8 cellular contexts compared by ENCODE assay signal in the genomic region with DNA sequence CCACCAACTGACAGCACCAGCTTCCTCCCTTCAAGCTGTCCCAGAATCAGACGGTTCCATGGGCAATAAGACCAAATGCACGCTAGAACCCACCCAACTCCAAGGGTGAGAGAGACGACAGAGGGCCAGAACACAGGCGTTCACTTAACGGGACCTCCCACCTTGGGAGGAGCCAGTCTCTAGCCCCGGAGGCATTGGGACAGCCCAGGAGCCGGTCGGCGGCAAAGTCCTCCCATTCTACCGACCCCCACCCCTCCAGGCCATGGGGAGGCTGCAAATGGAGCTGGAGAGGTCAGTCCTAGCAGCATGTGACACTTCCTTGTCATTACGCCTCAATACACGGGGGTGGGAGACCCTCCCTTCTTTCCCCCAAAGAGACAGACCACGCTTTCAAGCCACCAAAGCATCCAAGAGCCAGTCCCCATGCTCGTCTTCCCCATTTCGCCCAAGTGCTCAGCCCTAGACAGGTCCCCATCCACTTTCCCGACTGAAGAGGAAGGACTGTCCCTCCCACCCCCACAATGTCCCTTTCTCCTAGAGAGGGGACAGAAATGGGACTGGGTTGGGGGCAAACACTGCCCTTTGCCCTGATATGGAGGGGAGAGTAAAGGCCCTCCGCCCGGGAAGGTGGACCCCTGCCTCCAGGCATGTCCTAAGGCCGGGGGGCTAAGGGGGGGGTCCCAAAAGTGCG. TPM values are rescaled to one million over a fixed set of nuclear protein-coding genes. Genes with fewer than 3 reads are reported as not detected.
DNase-seq lines count a peak whose midpoint lies in the region; ATAC-seq, FAIRE-seq and TF ChIP-seq lines count a peak whose summit lies in the region.

No MANE protein-coding gene starts in this region.

- peak overlapping the region; percentile 83 for H3K27ac Mint-ChIP-seq in activated naive CD4-positive, alpha-beta T cell treated with anti-CD3 and anti-CD28 coated beads, Interleukin-2, amount 10 ng/mL, durations not matched to agents 7 days and 5 days

- 1 to 4% (median 4%) methylated on average over 18 to 20 of the region's 20 CpGs for WGBS in psoas muscle, 3 donors

- DNase-seq in M059J (ENCODE audit: low read depth) (peak; percentile 56), left cardiac atrium (peak; percentile 58), psoas muscle (no peak)
- DNase-seq in activated naive CD4-positive, alpha-beta T cell treated with anti-CD3 and anti-CD28 coated beads, Interleukin-2, amount 10 ng/mL, durations not matched to agents 7 days and 5 days: peak; percentile 64

- no peaks in the 10 kb centered on the region for H3K27me3 Mint-ChIP-seq in activated naive CD4-positive, alpha-beta T cell treated with anti-CD3 and anti-CD28 coated beads, Interleukin-2, amount 10 ng/mL, durations not matched to agents 7 days and 5 days

- H3K27ac ChIP-seq in psoas muscle: peak overlapping the region; percentile 71

- peaks cover 0 to 37% of the 10 kb centered on the region in 2 donors for H3K36me3 ChIP-seq in psoas muscle (ENCODE audit: insufficient read depth in 1 of 2, low read depth in 1 of 2)

- TF ChIP-seq CTCF in psoas muscle (IDR thresholded peaks at IDR 0.05): no peak

- H3K4me1 ChIP-seq in psoas muscle: peaks cover 16% of the 10 kb centered on the region

- peaks cover 3% of the 10 kb centered on the region for H3K9me3 Mint-ChIP-seq in activated naive CD4-positive, alpha-beta T cell treated with anti-CD3 and anti-CD28 coated beads, Interleukin-2, amount 10 ng/mL, durations not matched to agents 7 days and 5 days

- intact Hi-C loops in left cardiac atrium (cut with DNase I): no loop called here
- intact Hi-C loops in psoas muscle (cut with DNase I): loop anchor here (5.0 to 10.0 kb wide), 2 partner anchors 46 to 209 kb away; a partner anchor contains a TSS

- peaks cover 27% of the 10 kb centered on the region for H3K36me3 Mint-ChIP-seq in activated naive CD4-positive, alpha-beta T cell treated with anti-CD3 and anti-CD28 coated beads, Interleukin-2, amount 10 ng/mL, durations not matched to agents 7 days and 5 days

- H3K4me1 Mint-ChIP-seq in activated naive CD4-positive, alpha-beta T cell treated with anti-CD3 and anti-CD28 coated beads, Interleukin-2, amount 10 ng/mL, durations not matched to agents 7 days and 5 days: peaks cover 35% of the 10 kb centered on the region

- peak overlapping the region; percentile 93 for H3K4me3 ChIP-seq in psoas muscle

- no peaks in the 10 kb centered on the region for H3K27me3 ChIP-seq in psoas muscle (ENCODE audit: insufficient read depth in 3 of 3, low read length in 2 of 3)

- ATAC-seq in left cardiac atrium (no peak), psoas muscle (no peak), HG03342 (IDR thresholded peaks at IDR 0.05; ENCODE audit: unreplicated experiment) (no peak), HG03097 (IDR thresholded peaks at IDR 0.05; ENCODE audit: low FRiP score, unreplicated experiment) (no peak), GM21423 (IDR thresholded peaks at IDR 0.05; ENCODE audit: unreplicated experiment) (no peak)

- peak; percentile 65 for FAIRE-seq in G401.6 (lab: Jason Lieb, UNC)

- H3K9me3 ChIP-seq in psoas muscle: no peaks in the 10 kb centered on the region

- CTCF ChIA-PET in activated naive CD4-positive, alpha-beta T cell treated with anti-CD3 and anti-CD28 coated beads, Interleukin-2, amount 10 ng/mL, durations not matched to agents 7 days and 5 days (lab: Charles Lee): no interaction called here

- H3K4me3 Mint-ChIP-seq in activated naive CD4-positive, alpha-beta T cell treated with anti-CD3 and anti-CD28 coated beads, Interleukin-2, amount 10 ng/mL, durations not matched to agents 7 days and 5 days: peak overlapping the region; percentile 83

RNA-seq across cellular contexts. Expression of a gene that starts 1.0 kb away (rescaled TPM):
- 50.0 and 114 TPM in 2 replicates for total RNA-seq in M059J (2014; rRNA removed; shearing (Covaris generic))
- total RNA-seq in left cardiac atrium: 100 to 1,000 TPM in 1 of 2 donors, 10 to 100 TPM in 1; 99.3 to 135 TPM
- 100 to 1,000 TPM; 101 to 168 (median 149) TPM for total RNA-seq in psoas muscle
- polyA plus RNA-seq in psoas muscle: 100 to 1,000 TPM; 104 to 174 (median 154) TPM

RNA-seq across cellular contexts. Expression of a gene that starts 9.9 kb away (rescaled TPM):
- not detected in 2 replicates for total RNA-seq in M059J (2014; rRNA removed; shearing (Covaris generic))
- total RNA-seq in left cardiac atrium (under 1 TPM; 0.18 TPM), psoas muscle (under 1 TPM in 3 of 4 donors, not detected in 1; 0.15 to 0.60 (median 0.50) TPM)
- under 1 TPM; 0.07 to 0.45 (median 0.43) TPM for polyA plus RNA-seq in psoas muscle

RNA-seq across cellular contexts. Expression of a gene that starts 30.7 kb away (rescaled TPM):
- 46.2 and 75.8 TPM in 2 replicates for total RNA-seq in M059J (2014; rRNA removed; shearing (Covaris generic))
- total RNA-seq in left cardiac atrium (10 to 100 TPM; 29.6 to 33.0 TPM), psoas muscle (10 to 100 TPM; 23.7 to 37.0 (median 33.3) TPM)
- polyA plus RNA-seq in psoas muscle: 10 to 100 TPM; 33.8 to 60.0 (median 42.8) TPM

RNA-seq across cellular contexts. Expression of a gene that starts 35.9 kb away (rescaled TPM):
- total RNA-seq in M059J (2014; rRNA removed; shearing (Covaris generic)): 25.3 and 39.9 TPM in 2 replicates
- total RNA-seq in left cardiac atrium (10 to 100 TPM; 58.8 to 69.2 TPM), psoas muscle (10 to 100 TPM; 40.6 to 91.8 (median 67.1) TPM)
- 10 to 100 TPM; 15.0 to 49.4 (median 49.0) TPM for polyA plus RNA-seq in psoas muscle

RNA-seq across cellular contexts. Expression of a gene that starts 40.4 kb away (rescaled TPM):
- total RNA-seq in M059J (2014; rRNA removed; shearing (Covaris generic)): 0.34 TPM in 1 of 2 replicates, not detected in the other
- total RNA-seq in left cardiac atrium (not detected), psoas muscle (not detected)
- polyA plus RNA-seq in psoas muscle: under 1 TPM in 2 of 3 donors, not detected in 1; 0.23 to 0.38 TPM

Comparison
In these comparisons a context has a peak if more than half of its experiments do, and no peak if none do; other contexts are left out.
1. DNase-seq: peak in M059J (single experiment), activated naive CD4-positive, alpha-beta T cell treated with anti-CD3 and anti-CD28 coated beads, Interleukin-2, amount 10 ng/mL, durations not matched to agents 7 days and 5 days (single experiment) and left cardiac atrium (single experiment); none in psoas muscle (0 of 2).
2. intact Hi-C loops: an anchor here in psoas muscle (5.0 to 10.0 kb wide); none called in left cardiac atrium.